ENCODE assay signal across 1 cellular context in genomic region chr19:37998801-37999308, GRCh38.
A peak's percentile ranks its signal among the peaks of the same experiment; 100 is the strongest.
TF ChIP-seq lines count a peak whose summit lies in the region.

No MANE protein-coding gene starts in this region.

TF ChIP-seq in A549, 52 proteins besides CTCF, POLR2A, EP300 and RAD21 (continued from another document):
- no peak for TF ChIP-seq PBX3 (IDR thresholded peaks at IDR 0.05)
- TF ChIP-seq MAZ (IDR thresholded peaks at IDR 0.05; ENCODE audit: borderline replicate concordance, low read depth, low read length): no peak
- TF ChIP-seq RCOR1 (IDR thresholded peaks at IDR 0.05; ENCODE audit: low read depth, low read length): no peak
- TF ChIP-seq CHD4 (IDR thresholded peaks at IDR 0.05; ENCODE audit: borderline replicate concordance): no peak
- no peak for TF ChIP-seq RNF2 (IDR thresholded peaks at IDR 0.05; ENCODE audit: borderline replicate concordance, low read depth)
- no peak for TF ChIP-seq NPAS2 (CRISPR knock-in tag; IDR thresholded peaks at IDR 0.05; ENCODE audit: borderline replicate concordance)
- no peak for TF ChIP-seq EHMT2 (IDR thresholded peaks at IDR 0.05; ENCODE audit: low read depth)
- TF ChIP-seq SMC3 (IDR thresholded peaks at IDR 0.05): no peak
- TF ChIP-seq BHLHE40 (IDR thresholded peaks at IDR 0.05; ENCODE audit: low read depth, low read length): no peak
- TF ChIP-seq HOXB13 (CRISPR knock-in tag; IDR thresholded peaks at IDR 0.05; ENCODE audit: low read depth): no peak
- no peak for TF ChIP-seq TP53 (CRISPR knock-in tag; IDR thresholded peaks at IDR 0.05)
- no peak for TF ChIP-seq HES2 (IDR thresholded peaks at IDR 0.05)
- TF ChIP-seq ZFP36 (IDR thresholded peaks at IDR 0.05; ENCODE audit: borderline replicate concordance, partially characterized antibody): no peak
- no peak for TF ChIP-seq KDM1A (IDR thresholded peaks at IDR 0.05; ENCODE audit: low read depth)
- no peak for TF ChIP-seq RARB (CRISPR knock-in tag; IDR thresholded peaks at IDR 0.05)
- no peak for TF ChIP-seq REST (IDR thresholded peaks at IDR 0.05)
- TF ChIP-seq POLR2AphosphoS2 (conservative IDR thresholded peaks at IDR 0.05; ENCODE audit: low read length): 0 out of 2 replicates have a peak, but pooled peaks have one; percentile 36
- TF ChIP-seq HDAC2 (IDR thresholded peaks at IDR 0.05): no peak
- no peak for TF ChIP-seq HEYL (CRISPR knock-in tag; IDR thresholded peaks at IDR 0.05)
- TF ChIP-seq PHF8 (IDR thresholded peaks at IDR 0.05; ENCODE audit: borderline replicate concordance, low read depth): no peak
- TF ChIP-seq NFE2L2 (conservative IDR thresholded peaks at IDR 0.05; ENCODE audit: low read length): no peak
- TF ChIP-seq TFCP2L1 (CRISPR knock-in tag; IDR thresholded peaks at IDR 0.05): 0 out of 2 replicates have a peak, but pooled peaks have one; percentile 46
- no peak for TF ChIP-seq ZSCAN20 (CRISPR knock-in tag; IDR thresholded peaks at IDR 0.05)
- TF ChIP-seq RFX5 (IDR thresholded peaks at IDR 0.05): 0 out of 2 replicates have a peak, but pooled peaks have one; percentile 17
- no peak for TF ChIP-seq KDM5A (IDR thresholded peaks at IDR 0.05)
- no peak for TF ChIP-seq CBX2 (IDR thresholded peaks at IDR 0.05; ENCODE audit: borderline replicate concordance, low read depth)
- TF ChIP-seq MYC (IDR thresholded peaks at IDR 0.05; ENCODE audit: borderline replicate concordance, low read length): no peak
- no peak for TF ChIP-seq NR3C1 (IDR thresholded peaks at IDR 0.05)
- TF ChIP-seq HOXB5 (CRISPR knock-in tag; IDR thresholded peaks at IDR 0.05): 0 out of 2 replicates have a peak, but pooled peaks have one; percentile 15
- TF ChIP-seq ZC3H11A (IDR thresholded peaks at IDR 0.05): no peak
- no peak for TF ChIP-seq FOXS1 (CRISPR knock-in tag; IDR thresholded peaks at IDR 0.05)
- no peak for TF ChIP-seq ELK1 (IDR thresholded peaks at IDR 0.05; ENCODE audit: low read depth, low read length)
- TF ChIP-seq ATOH8 (CRISPR knock-in tag; IDR thresholded peaks at IDR 0.05; ENCODE audit: low read depth): 0 out of 2 replicates have a peak, but pooled peaks have one; percentile 27
- TF ChIP-seq USF2 (IDR thresholded peaks at IDR 0.05): no peak
- no peak for TF ChIP-seq HOXA7 (CRISPR knock-in tag; IDR thresholded peaks at IDR 0.05)
- no peak for TF ChIP-seq BCL3 (IDR thresholded peaks at IDR 0.05)
- no peak for TF ChIP-seq SREBF2 (IDR thresholded peaks at IDR 0.05)
- no peak for TF ChIP-seq JUNB (IDR thresholded peaks at IDR 0.05)
- TF ChIP-seq CEBPB (IDR thresholded peaks at IDR 0.05): no peak
- no peak for TF ChIP-seq ESRRA (IDR thresholded peaks at IDR 0.05; ENCODE audit: borderline replicate concordance, low read length)
- no peak for TF ChIP-seq CBX8 (IDR thresholded peaks at IDR 0.05)
- TF ChIP-seq MAFK (IDR thresholded peaks at IDR 0.05; ENCODE audit: partially characterized antibody): peak; percentile 57
- no peak for TF ChIP-seq CHD2 (IDR thresholded peaks at IDR 0.05; ENCODE audit: low read length, partially characterized antibody)
- no peak for TF ChIP-seq GATA3 (IDR thresholded peaks at IDR 0.05; ENCODE audit: borderline replicate concordance)
- no peak for TF ChIP-seq FOSL2 (IDR thresholded peaks at IDR 0.05)
- TF ChIP-seq FOSL2 (CRISPR knock-in tag; IDR thresholded peaks at IDR 0.05): no peak
- TF ChIP-seq HMGXB4 (CRISPR knock-in tag; IDR thresholded peaks at IDR 0.05; ENCODE audit: borderline replicate concordance): no peak
- peak; percentile 51; the same call in 1 of the 2 replicates for TF ChIP-seq EHF (CRISPR knock-in tag; IDR thresholded peaks at IDR 0.05)
- no peak for TF ChIP-seq MAX (IDR thresholded peaks at IDR 0.05)
- no peak; the same call in 1 of the 2 replicates for TF ChIP-seq E2F6 (IDR thresholded peaks at IDR 0.05; ENCODE audit: borderline replicate concordance, low read depth)
- TF ChIP-seq FOSB (CRISPR knock-in tag; IDR thresholded peaks at IDR 0.05): peak; percentile 62; the same call in 1 of the 2 replicates
